In the genomic region with DNA sequence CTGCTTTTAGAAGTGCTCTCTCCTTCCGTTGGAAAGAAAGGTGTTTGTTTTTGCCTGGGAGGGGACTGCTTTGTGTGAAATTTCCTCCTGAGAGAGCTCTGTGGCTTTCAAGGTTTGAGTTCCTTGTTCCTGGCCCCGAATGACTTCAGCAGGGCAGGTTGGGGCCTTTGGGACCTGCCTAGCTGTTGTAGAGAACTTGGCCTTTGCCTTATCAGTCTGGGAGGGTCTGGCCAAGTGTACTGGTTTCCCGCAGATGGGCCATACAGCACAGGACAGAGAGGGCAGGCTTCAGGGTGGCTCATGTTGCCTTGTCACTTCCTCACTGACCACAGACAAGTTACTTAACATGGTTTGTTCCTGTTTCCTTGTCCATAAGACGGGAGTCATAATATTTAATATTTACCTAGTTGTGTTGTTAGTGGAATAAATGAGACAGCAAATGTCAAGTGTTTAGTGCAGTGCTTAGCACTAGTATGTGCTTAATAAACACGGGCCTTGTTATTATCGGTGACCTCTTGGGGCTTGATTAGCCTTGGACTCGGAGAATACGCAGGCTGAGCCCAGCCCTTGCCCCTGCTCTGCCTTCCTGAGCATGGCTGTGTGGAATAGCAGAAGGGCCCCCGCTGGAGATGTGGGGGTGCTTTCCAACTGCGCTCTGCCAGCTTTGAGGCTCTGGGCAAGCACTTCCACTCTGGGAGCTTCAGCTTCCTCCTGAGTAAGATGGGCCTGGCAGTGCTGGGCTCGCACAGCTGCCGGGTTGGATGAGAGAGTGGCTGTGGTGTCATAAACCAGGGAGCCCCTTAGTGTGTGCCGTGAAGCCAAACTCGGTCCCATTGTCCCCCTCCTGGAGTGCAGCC, we compare ENCODE assay signal across 1 cellular context.
A peak's percentile ranks its signal among the peaks of the same experiment; 100 is the strongest.
TF ChIP-seq lines count a peak whose summit lies in the region.

No MANE protein-coding gene starts in this region.

TF ChIP-seq in K562, 482 proteins besides CTCF, POLR2A, EP300 and RAD21 (continued from another document and continues in another):
- TF ChIP-seq ZNF551 (CRISPR knock-in tag; IDR thresholded peaks at IDR 0.05) = no peak
- no peak for TF ChIP-seq ADNP (tag; IDR thresholded peaks at IDR 0.05)
- TF ChIP-seq SMAD3 (CRISPR knock-in tag; conservative IDR thresholded peaks at IDR 0.05) = no peak
- no peak for TF ChIP-seq POLR2AphosphoS5 (IDR thresholded peaks at IDR 0.05; ENCODE audit: control insufficient read depth, insufficient read depth, low read depth, low read length)
- no peak for TF ChIP-seq SREBF1 (IDR thresholded peaks at IDR 0.05; ENCODE audit: borderline replicate concordance, low read depth, low read length)
- TF ChIP-seq RBM39 (optimal IDR thresholded peaks at IDR 0.05; ENCODE audit: low read depth, low read length) = no peak
- TF ChIP-seq, protein P1, sequence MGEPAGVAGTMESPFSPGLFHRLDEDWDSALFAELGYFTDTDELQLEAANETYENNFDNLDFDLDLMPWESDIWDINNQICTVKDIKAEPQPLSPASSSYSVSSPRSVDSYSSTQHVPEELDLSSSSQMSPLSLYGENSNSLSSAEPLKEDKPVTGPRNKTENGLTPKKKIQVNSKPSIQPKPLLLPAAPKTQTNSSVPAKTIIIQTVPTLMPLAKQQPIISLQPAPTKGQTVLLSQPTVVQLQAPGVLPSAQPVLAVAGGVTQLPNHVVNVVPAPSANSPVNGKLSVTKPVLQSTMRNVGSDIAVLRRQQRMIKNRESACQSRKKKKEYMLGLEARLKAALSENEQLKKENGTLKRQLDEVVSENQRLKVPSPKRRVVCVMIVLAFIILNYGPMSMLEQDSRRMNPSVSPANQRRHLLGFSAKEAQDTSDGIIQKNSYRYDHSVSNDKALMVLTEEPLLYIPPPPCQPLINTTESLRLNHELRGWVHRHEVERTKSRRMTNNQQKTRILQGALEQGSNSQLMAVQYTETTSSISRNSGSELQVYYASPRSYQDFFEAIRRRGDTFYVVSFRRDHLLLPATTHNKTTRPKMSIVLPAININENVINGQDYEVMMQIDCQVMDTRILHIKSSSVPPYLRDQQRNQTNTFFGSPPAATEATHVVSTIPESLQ (CRISPR knock-in tag; IDR thresholded peaks at IDR 0.05) = no peak
- TF ChIP-seq SAP30 (IDR thresholded peaks at IDR 0.05; ENCODE audit: borderline replicate concordance, insufficient read depth, low read depth, low read length, poor library complexity, severe bottlenecking) = no peak
- no peak for TF ChIP-seq NR1H2 (CRISPR knock-in tag; IDR thresholded peaks at IDR 0.05)
- TF ChIP-seq ZSCAN29 (IDR thresholded peaks at IDR 0.05) = no peak
- TF ChIP-seq ZNF224 (CRISPR knock-in tag; IDR thresholded peaks at IDR 0.05) = no peak
- no peak for TF ChIP-seq NEUROD1 (IDR thresholded peaks at IDR 0.05; ENCODE audit: borderline replicate concordance, low read depth, low read length, partially characterized antibody)
- TF ChIP-seq, protein P2, sequence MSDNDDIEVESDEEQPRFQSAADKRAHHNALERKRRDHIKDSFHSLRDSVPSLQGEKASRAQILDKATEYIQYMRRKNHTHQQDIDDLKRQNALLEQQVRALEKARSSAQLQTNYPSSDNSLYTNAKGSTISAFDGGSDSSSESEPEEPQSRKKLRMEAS (CRISPR knock-in tag; IDR thresholded peaks at IDR 0.05) = peak; percentile 87
- TF ChIP-seq, protein P3, sequence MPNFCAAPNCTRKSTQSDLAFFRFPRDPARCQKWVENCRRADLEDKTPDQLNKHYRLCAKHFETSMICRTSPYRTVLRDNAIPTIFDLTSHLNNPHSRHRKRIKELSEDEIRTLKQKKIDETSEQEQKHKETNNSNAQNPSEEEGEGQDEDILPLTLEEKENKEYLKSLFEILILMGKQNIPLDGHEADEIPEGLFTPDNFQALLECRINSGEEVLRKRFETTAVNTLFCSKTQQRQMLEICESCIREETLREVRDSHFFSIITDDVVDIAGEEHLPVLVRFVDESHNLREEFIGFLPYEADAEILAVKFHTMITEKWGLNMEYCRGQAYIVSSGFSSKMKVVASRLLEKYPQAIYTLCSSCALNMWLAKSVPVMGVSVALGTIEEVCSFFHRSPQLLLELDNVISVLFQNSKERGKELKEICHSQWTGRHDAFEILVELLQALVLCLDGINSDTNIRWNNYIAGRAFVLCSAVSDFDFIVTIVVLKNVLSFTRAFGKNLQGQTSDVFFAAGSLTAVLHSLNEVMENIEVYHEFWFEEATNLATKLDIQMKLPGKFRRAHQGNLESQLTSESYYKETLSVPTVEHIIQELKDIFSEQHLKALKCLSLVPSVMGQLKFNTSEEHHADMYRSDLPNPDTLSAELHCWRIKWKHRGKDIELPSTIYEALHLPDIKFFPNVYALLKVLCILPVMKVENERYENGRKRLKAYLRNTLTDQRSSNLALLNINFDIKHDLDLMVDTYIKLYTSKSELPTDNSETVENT (CRISPR knock-in tag; IDR thresholded peaks at IDR 0.05) = no peak
- no peak for TF ChIP-seq SMC3 (conservative IDR thresholded peaks at IDR 0.05; ENCODE audit: insufficient read depth, low read depth, low read length)
- TF ChIP-seq TCF7L2 (IDR thresholded peaks at IDR 0.05; ENCODE audit: low read depth, low read length) = no peak
- TF ChIP-seq, protein P4, sequence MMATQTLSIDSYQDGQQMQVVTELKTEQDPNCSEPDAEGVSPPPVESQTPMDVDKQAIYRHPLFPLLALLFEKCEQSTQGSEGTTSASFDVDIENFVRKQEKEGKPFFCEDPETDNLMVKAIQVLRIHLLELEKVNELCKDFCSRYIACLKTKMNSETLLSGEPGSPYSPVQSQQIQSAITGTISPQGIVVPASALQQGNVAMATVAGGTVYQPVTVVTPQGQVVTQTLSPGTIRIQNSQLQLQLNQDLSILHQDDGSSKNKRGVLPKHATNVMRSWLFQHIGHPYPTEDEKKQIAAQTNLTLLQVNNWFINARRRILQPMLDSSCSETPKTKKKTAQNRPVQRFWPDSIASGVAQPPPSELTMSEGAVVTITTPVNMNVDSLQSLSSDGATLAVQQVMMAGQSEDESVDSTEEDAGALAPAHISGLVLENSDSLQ (IDR thresholded peaks at IDR 0.05) = 0 out of 2 replicates have a peak, but pooled peaks have one; percentile 16
- no peak; the same call in 1 of the 2 replicates for TF ChIP-seq POLR2G (IDR thresholded peaks at IDR 0.05; ENCODE audit: low read depth, low read length)
- TF ChIP-seq, protein P5, sequence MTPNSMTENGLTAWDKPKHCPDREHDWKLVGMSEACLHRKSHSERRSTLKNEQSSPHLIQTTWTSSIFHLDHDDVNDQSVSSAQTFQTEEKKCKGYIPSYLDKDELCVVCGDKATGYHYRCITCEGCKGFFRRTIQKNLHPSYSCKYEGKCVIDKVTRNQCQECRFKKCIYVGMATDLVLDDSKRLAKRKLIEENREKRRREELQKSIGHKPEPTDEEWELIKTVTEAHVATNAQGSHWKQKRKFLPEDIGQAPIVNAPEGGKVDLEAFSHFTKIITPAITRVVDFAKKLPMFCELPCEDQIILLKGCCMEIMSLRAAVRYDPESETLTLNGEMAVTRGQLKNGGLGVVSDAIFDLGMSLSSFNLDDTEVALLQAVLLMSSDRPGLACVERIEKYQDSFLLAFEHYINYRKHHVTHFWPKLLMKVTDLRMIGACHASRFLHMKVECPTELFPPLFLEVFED (CRISPR knock-in tag; conservative IDR thresholded peaks at IDR 0.05) = no peak
- TF ChIP-seq, protein P6, sequence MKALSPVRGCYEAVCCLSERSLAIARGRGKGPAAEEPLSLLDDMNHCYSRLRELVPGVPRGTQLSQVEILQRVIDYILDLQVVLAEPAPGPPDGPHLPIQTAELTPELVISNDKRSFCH (CRISPR knock-in tag; IDR thresholded peaks at IDR 0.05) = no peak
- TF ChIP-seq, protein P6 (tag; IDR thresholded peaks at IDR 0.05) = peak; percentile 88; the same call in 1 of the 2 replicates
- no peak for TF ChIP-seq EGR1 (conservative IDR thresholded peaks at IDR 0.05)
- TF ChIP-seq, protein P7, sequence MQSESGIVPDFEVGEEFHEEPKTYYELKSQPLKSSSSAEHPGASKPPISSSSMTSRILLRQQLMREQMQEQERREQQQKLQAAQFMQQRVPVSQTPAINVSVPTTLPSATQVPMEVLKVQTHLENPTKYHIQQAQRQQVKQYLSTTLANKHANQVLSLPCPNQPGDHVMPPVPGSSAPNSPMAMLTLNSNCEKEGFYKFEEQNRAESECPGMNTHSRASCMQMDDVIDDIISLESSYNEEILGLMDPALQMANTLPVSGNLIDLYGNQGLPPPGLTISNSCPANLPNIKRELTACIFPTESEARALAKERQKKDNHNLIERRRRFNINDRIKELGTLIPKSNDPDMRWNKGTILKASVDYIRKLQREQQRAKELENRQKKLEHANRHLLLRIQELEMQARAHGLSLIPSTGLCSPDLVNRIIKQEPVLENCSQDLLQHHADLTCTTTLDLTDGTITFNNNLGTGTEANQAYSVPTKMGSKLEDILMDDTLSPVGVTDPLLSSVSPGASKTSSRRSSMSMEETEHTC (IDR thresholded peaks at IDR 0.05) = no peak
- TF ChIP-seq, protein P8, sequence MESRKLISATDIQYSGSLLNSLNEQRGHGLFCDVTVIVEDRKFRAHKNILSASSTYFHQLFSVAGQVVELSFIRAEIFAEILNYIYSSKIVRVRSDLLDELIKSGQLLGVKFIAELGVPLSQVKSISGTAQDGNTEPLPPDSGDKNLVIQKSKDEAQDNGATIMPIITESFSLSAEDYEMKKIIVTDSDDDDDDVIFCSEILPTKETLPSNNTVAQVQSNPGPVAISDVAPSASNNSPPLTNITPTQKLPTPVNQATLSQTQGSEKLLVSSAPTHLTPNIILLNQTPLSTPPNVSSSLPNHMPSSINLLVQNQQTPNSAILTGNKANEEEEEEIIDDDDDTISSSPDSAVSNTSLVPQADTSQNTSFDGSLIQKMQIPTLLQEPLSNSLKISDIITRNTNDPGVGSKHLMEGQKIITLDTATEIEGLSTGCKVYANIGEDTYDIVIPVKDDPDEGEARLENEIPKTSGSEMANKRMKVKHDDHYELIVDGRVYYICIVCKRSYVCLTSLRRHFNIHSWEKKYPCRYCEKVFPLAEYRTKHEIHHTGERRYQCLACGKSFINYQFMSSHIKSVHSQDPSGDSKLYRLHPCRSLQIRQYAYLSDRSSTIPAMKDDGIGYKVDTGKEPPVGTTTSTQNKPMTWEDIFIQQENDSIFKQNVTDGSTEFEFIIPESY (CRISPR knock-in tag; IDR thresholded peaks at IDR 0.05) = no peak
- TF ChIP-seq CBX3 (IDR thresholded peaks at IDR 0.05; ENCODE audit: borderline replicate concordance in 1 of 2, low read length in 2 of 2) = 0 out of 3 replicates have a peak, but pooled peaks of 1 of the 2 experiments have one; percentile 1
- no peak for TF ChIP-seq RAD51 (IDR thresholded peaks at IDR 0.05; ENCODE audit: borderline replicate concordance, low read depth)
- TF ChIP-seq, protein P9, sequence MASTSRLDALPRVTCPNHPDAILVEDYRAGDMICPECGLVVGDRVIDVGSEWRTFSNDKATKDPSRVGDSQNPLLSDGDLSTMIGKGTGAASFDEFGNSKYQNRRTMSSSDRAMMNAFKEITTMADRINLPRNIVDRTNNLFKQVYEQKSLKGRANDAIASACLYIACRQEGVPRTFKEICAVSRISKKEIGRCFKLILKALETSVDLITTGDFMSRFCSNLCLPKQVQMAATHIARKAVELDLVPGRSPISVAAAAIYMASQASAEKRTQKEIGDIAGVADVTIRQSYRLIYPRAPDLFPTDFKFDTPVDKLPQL (IDR thresholded peaks at IDR 0.05; ENCODE audit: extremely low read depth, insufficient read length) = no peak
- no peak for TF ChIP-seq MCM2 (IDR thresholded peaks at IDR 0.05; ENCODE audit: low read depth)
- no peak for TF ChIP-seq RBM17 (IDR thresholded peaks at IDR 0.05; ENCODE audit: borderline replicate concordance, low read depth, low read length)
- 0 out of 2 replicates have a peak, but pooled peaks have one; percentile 25 for TF ChIP-seq RB1 (IDR thresholded peaks at IDR 0.05; ENCODE audit: low read depth)
- TF ChIP-seq, protein P10, sequence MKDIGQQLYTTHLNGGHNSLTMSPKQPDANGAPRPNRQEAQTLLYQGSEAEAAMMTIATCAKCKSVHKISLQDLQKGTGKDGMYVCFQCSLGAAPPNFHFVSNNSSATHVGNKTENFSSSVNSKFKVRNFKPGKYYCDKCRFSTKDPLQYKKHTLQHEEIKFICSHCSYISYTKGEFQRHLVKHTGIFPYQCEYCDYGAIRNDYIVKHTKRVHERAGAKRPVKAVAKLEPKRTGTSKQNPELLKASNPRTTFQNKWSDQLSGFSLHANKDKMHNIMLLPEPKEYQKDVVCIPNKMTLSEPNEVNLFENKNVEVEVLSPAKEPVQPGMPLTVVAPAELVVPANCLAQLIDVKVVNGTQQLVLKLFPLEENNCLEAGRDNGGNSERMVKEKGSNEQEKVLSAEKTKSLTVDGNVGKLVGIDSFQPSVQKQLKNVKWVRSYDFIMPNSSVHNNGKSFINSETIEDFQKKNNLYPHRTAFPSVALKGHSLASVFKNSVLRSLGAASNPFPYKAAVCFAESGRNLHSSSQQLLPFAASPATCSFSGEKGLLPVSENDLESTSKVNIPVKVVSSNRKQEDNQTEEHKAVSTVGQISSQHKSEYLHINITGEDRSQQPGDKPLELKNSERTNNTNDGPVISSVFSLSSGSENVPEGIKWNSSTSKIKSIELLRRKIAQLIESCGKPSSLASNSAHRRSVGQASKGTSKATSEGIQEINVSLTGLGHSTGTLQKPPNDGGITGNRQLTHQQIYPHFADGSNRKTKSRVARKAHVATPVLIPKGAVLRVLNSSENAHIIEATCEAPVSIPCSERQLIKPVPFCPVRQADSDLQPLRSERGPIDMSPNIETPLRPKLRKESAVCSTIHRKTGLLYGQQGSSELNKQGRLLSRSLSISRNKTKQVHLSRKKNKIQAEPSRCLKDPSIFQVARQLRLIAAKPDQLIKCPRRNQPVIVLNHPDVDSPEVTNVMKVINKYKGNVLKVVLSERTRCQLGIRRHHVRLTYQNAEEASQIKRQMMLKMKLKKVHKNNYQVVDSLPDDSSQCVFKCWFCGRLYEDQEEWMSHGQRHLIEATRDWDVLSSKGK (CRISPR knock-in tag; IDR thresholded peaks at IDR 0.05) = no peak
- TF ChIP-seq KLF6 (CRISPR knock-in tag; IDR thresholded peaks at IDR 0.05; ENCODE audit: borderline replicate concordance) = peak; percentile 19; the same call in 1 of the 2 replicates
- TF ChIP-seq, protein P11, sequence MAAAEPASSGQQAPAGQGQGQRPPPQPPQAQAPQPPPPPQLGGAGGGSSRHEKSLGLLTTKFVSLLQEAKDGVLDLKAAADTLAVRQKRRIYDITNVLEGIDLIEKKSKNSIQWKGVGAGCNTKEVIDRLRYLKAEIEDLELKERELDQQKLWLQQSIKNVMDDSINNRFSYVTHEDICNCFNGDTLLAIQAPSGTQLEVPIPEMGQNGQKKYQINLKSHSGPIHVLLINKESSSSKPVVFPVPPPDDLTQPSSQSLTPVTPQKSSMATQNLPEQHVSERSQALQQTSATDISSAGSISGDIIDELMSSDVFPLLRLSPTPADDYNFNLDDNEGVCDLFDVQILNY (CRISPR knock-in tag; IDR thresholded peaks at IDR 0.05) = no peak
- TF ChIP-seq ELF1 (tag; IDR thresholded peaks at IDR 0.05) = peak; percentile 36; the same call in 1 of the 2 replicates
- no peak for TF ChIP-seq NFATC3 (IDR thresholded peaks at IDR 0.05)
- no peak for TF ChIP-seq ZSCAN32 (CRISPR knock-in tag; IDR thresholded peaks at IDR 0.05)
- peak in 1 of 2 experiments; percentile 81; a peak in 1 of 4 replicates for TF ChIP-seq ETV6 (IDR thresholded peaks at IDR 0.05; ENCODE audit: borderline replicate concordance in 1 of 2, low read depth in 2 of 2, low read length in 1 of 2)
- no peak for TF ChIP-seq ETV6 (CRISPR knock-in tag; IDR thresholded peaks at IDR 0.05; ENCODE audit: borderline replicate concordance)
